In genomic region chr1:162717548-162717947, GRCh38 we compare ENCODE assay signal across 28 cellular contexts.
"Had no signal": no experiment of that assay in that cellular context is flagged by ENCODE, and none has a peak within 500 bp of the region (broad histone marks: within the 10 kb centered on the region; RNA-seq: fewer than 3 reads in every experiment).

No MANE protein-coding gene starts in this region.

- DNase-seq: activated CD4-positive, alpha-beta memory T cell treated with anti-CD3 and anti-CD28 coated beads for 36 hours; activated CD4-positive, alpha-beta T cell treated with anti-CD3 and anti-CD28 coated beads, Interleukin-2, amount 10 ng/mL, durations not matched to agents 7 days and 5 days; activated CD4-positive, CD25-positive, alpha-beta regulatory T cell; activated CD8-positive, alpha-beta memory T cell treated with anti-CD3 and anti-CD28 coated beads for 24 hours; activated T-cell treated with anti-CD3 and anti-CD28 coated beads, Interleukin-2, amount 50 U/mL, for 48 hours; amniotic stem cell; brain microvascular endothelial cell; NCI-H1092; NCI-H1417; NCI-H1694; NCI-H2029; NCI-H2107; NCI-H345; NCI-H510A; NCI-H69; NK-92 treated with Interleukin-12 subunit alpha and Interleukin-12 subunit beta, amount 100 ng/mL, for 24 hours; OCI-M1; Peyer's patch; Right ventricle myocardium superior; SJCRH30; SK-N-SH; T-helper 1 cell had no signal

- H3K4me1 ChIP-seq: Peyer's patch, SJCRH30 had no signal

- H3K27ac ChIP-seq: brain microvascular endothelial cell, cardiac muscle cell, KMS-11, Peyer's patch, RWPE1, SJCRH30, VCaP had no signal

- H3K27ac Mint-ChIP-seq: activated CD4-positive, alpha-beta memory T cell treated with anti-CD3 and anti-CD28 coated beads for 36 hours; activated CD4-positive, alpha-beta T cell treated with anti-CD3 and anti-CD28 coated beads, Interleukin-2, amount 10 ng/mL, durations not matched to agents 7 days and 5 days; activated naive CD4-positive, alpha-beta T cell treated with anti-CD3 and anti-CD28 coated beads, Interleukin-2, amount 50 U/mL, for 24 hours had no signal

- H3K27me3 ChIP-seq: brain microvascular endothelial cell, cardiac muscle cell, Peyer's patch, SJCRH30 had no signal

- H3K9me3 Mint-ChIP-seq: activated CD4-positive, alpha-beta memory T cell treated with anti-CD3 and anti-CD28 coated beads for 36 hours; activated CD4-positive, alpha-beta T cell treated with anti-CD3 and anti-CD28 coated beads, Interleukin-2, amount 10 ng/mL, durations not matched to agents 7 days and 5 days; activated naive CD4-positive, alpha-beta T cell treated with anti-CD3 and anti-CD28 coated beads, Interleukin-2, amount 50 U/mL, for 24 hours had no signal

- H3K4me3 ChIP-seq: cardiac muscle cell, Peyer's patch, SJCRH30 had no signal

- H3K4me3 Mint-ChIP-seq: activated CD4-positive, alpha-beta memory T cell treated with anti-CD3 and anti-CD28 coated beads for 36 hours; activated CD4-positive, alpha-beta T cell treated with anti-CD3 and anti-CD28 coated beads, Interleukin-2, amount 10 ng/mL, durations not matched to agents 7 days and 5 days; activated naive CD4-positive, alpha-beta T cell treated with anti-CD3 and anti-CD28 coated beads, Interleukin-2, amount 50 U/mL, for 24 hours had no signal

- H3K4me1 Mint-ChIP-seq: activated CD4-positive, alpha-beta T cell treated with anti-CD3 and anti-CD28 coated beads, Interleukin-2, amount 10 ng/mL, durations not matched to agents 7 days and 5 days; activated naive CD4-positive, alpha-beta T cell treated with anti-CD3 and anti-CD28 coated beads, Interleukin-2, amount 50 U/mL, for 24 hours had no signal

- H3K27me3 Mint-ChIP-seq: activated CD4-positive, alpha-beta memory T cell treated with anti-CD3 and anti-CD28 coated beads for 36 hours had no signal

- H3K36me3 ChIP-seq: cardiac muscle cell, Peyer's patch, SJCRH30 had no signal

- H3K36me3 Mint-ChIP-seq: activated CD4-positive, alpha-beta memory T cell treated with anti-CD3 and anti-CD28 coated beads for 36 hours; activated naive CD4-positive, alpha-beta T cell treated with anti-CD3 and anti-CD28 coated beads, Interleukin-2, amount 50 U/mL, for 24 hours had no signal

- FAIRE-seq: astrocyte had no signal

- H3K9me3 ChIP-seq: Peyer's patch, SJCRH30, SK-N-SH had no signal
